Comparison of ENCODE assay signal across 20 cellular contexts in the genomic region with DNA sequence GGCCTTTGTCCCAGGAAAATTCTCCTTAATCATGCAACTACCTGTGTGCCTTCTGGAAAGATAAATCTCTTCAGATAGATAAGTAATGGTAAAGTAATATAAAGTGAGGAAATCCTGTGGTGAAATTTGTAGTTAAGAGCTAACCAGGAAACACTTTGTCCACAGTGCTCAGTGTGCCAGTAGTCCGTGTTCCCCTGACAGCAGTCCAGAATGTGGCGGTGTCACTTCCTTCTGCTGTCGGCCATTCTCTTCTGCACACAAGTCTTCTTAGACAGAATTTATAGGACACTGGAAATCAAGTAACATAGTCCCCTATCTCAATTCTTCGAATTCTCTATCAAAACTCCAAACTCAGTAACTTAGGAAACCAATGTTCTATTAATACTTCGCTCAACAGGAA. TPM values are rescaled to one million over a fixed set of nuclear protein-coding genes. Genes with fewer than 3 reads are reported as not detected.
DNase-seq lines count a peak whose midpoint lies in the region; ATAC-seq and TF ChIP-seq lines count a peak whose summit lies in the region.
"Had no signal": no experiment of that assay in that cellular context is flagged by ENCODE, and none has a peak within 500 bp of the region (broad histone marks: within the 10 kb centered on the region; RNA-seq: fewer than 3 reads in every experiment).

No MANE protein-coding gene starts in this region.

- peak overlapping the region; percentile 5 to 79 (median 71) for H3K27ac ChIP-seq in body of pancreas
- H3K27ac ChIP-seq in lung (ENCODE audit: low read depth in 1 of 2, low read length in 1 of 2): peak overlapping the region in 1 of 2 donors; percentile 83
- no peak overlapping the region for H3K27ac ChIP-seq in testis
- peak overlapping the region in 1 of 59 donors; percentile 36 for H3K27ac ChIP-seq in dorsolateral prefrontal cortex
- H3K27ac ChIP-seq: 22Rv1, BLaER1, HL-60 had no signal

- TF ChIP-seq CTCF in body of pancreas (IDR thresholded peaks at IDR 0.05) (no peak), lung (IDR thresholded peaks at IDR 0.05; ENCODE audit: control extremely low read depth, extremely low read depth) (no peak), testis (IDR thresholded peaks at IDR 0.05) (no peak), dorsolateral prefrontal cortex (IDR thresholded peaks at IDR 0.05 in 54 of 56, conservative IDR thresholded peaks at IDR 0.05 in 2 of 56; ENCODE audit: low read depth in 1 of 56, partially characterized antibody in 56 of 56) (no peak)

- TF ChIP-seq POLR2A in body of pancreas (IDR thresholded peaks at IDR 0.05) (peak in 2 of 3 donors; percentile 19 to 23), testis (IDR thresholded peaks at IDR 0.05) (no peak)

- H3K4me3 ChIP-seq in body of pancreas (no peak overlapping the region), lung (no peak overlapping the region), testis (no peak overlapping the region), dorsolateral prefrontal cortex (peak overlapping the region in 3 of 59 donors; percentile 4 to 30 (median 8))
- H3K4me3 ChIP-seq: BLaER1, K562 had no signal

- H3K4me1 ChIP-seq in body of pancreas (peaks cover 56% of the 10 kb centered on the region), lung (ENCODE audit: control insufficient read depth in 2 of 2, insufficient read depth in 2 of 2, low read length in 2 of 2) (peaks cover 0 to 3% of the 10 kb centered on the region in 2 donors), testis (no peaks in the 10 kb centered on the region)
- H3K4me1 ChIP-seq: BLaER1 had no signal

- DNase-seq in NCI-H1092 treated with DMSO at 0.1 percent for 48 hours (lab: John Stamatoyannopoulos, UW) (peak; percentile 22), NCI-H1092 (lab: John Stamatoyannopoulos, UW) (no peak), body of pancreas (peak; percentile 55 to 76 (median 68)), lung (ENCODE audit: low spot score) (no peak), testis (peak; percentile 16), T1000 (lab: John Stamatoyannopoulos, UW) (no peak), dorsolateral prefrontal cortex (no peak)
- DNase-seq in NK-92 treated with Interleukin-12 subunit alpha and Interleukin-12 subunit beta, amount 100 ng/mL, for 24 hours (lab: John Stamatoyannopoulos, UW): no peak
- DNase-seq: activated CD8-positive, alpha-beta memory T cell treated with anti-CD3 and anti-CD28 coated beads, Interleukin-2, amount 50 U/mL, for 48 hours; activated naive CD4-positive, alpha-beta T cell; aorta; erythroblast; NCI-H2171 treated with DMSO at 0.1 percent for 48 hours had no signal

- H3K9me3 ChIP-seq in body of pancreas: no peaks in the 10 kb centered on the region
- H3K9me3 ChIP-seq in lung (ENCODE audit: control insufficient read depth in 2 of 2, insufficient read depth in 1 of 2, low read length in 1 of 2): no peaks in the 10 kb centered on the region
- no peaks in the 10 kb centered on the region for H3K9me3 ChIP-seq in testis
- H3K9me3 ChIP-seq: BLaER1 had no signal

- H3K27me3 ChIP-seq in body of pancreas (no peaks in the 10 kb centered on the region), lung (ENCODE audit: control insufficient read depth, insufficient read depth) (no peaks in the 10 kb centered on the region), testis (no peaks in the 10 kb centered on the region), dorsolateral prefrontal cortex (peaks cover 0 to 3% (median 0%) of the 10 kb centered on the region in 45 donors)
- H3K27me3 ChIP-seq: BLaER1 had no signal

- peak; percentile 90 for ATAC-seq in body of pancreas
- ATAC-seq in lung (ENCODE audit: insufficient read depth, low FRiP score): peak; percentile 41
- ATAC-seq: K562; stimulated activated effector memory CD8-positive, alpha-beta T cell treated with anti-CD3 and anti-CD28 coated beads, Interleukin-12 subunit alpha, Interleukin-12 subunit beta, amount 100 ng/mL, for 72 hours had no signal

- H3K36me3 ChIP-seq in body of pancreas (replicated peaks in 1 of 2; ENCODE audit: insufficient read depth in 1 of 2, low read depth in 2 of 2) (no peaks in the 10 kb centered on the region), lung (ENCODE audit: control insufficient read depth in 2 of 2, insufficient read depth in 2 of 2, low read length in 2 of 2) (no peaks in the 10 kb centered on the region), testis (ENCODE audit: low read depth, missing control alignments) (no peaks in the 10 kb centered on the region)
- H3K36me3 ChIP-seq: BLaER1 had no signal

- intact Hi-C loops in body of pancreas (cut with DNase I) (no loop called here), testis (cut with DNase I; ENCODE audit: low total_unique reads) (no loop called here), dorsolateral prefrontal cortex (cut with DNase I) (no loop called here)

- WGBS in body of pancreas, 2 donors: 29 to 35% methylated on average over 5 of the region's 5 CpGs
- 32 to 39% methylated on average over 5 of the region's 5 CpGs for WGBS in lung, 2 donors
- 50 to 61% methylated on average over 5 of the region's 5 CpGs for whole genome bisulfite sequencing in testis, 2 donors

RNA-seq across cellular contexts. Expression of gene CXXC4, which starts 5.8 kb away (rescaled TPM):
- total RNA-seq in body of pancreas: 1 to 10 TPM; 3.6 to 3.9 TPM
- total RNA-seq in lung: 1 to 10 TPM; 2.1 to 6.7 TPM
- under 1 TPM; 0.39 to 0.45 TPM for polyA plus RNA-seq in lung
- total RNA-seq in testis: 10 to 100 TPM in 1 of 2 donors, 1 to 10 TPM in 1; 8.6 to 10.2 TPM
- 3.7 TPM for polyA plus RNA-seq in testis (ENCODE audit: insufficient read depth, low read depth, low replicate concordance)
- 10 to 100 TPM in 115 of 120 experiments, 1 to 10 TPM in 5; 6.4 to 30.6 (median 15.1) TPM for total RNA-seq in dorsolateral prefrontal cortex
- total RNA-seq: K562; osteoblast; T-helper 2 cell treated with Interferon-gamma antibody and Interleukin-4, amounts not matched to agents 100 ng/mL and 5 ng/mL, for 36 hours had no signal
- polyA plus RNA-seq: K562 had no signal

Comparison
In these comparisons a context has a peak if more than half of its experiments do, and no peak if none do; other contexts are left out.
1. DNase-seq: peak in NCI-H1092 treated with DMSO at 0.1 percent for 48 hours (single experiment), body of pancreas (4 of 4) and testis (single experiment); none in NCI-H1092 (single experiment), lung (single experiment), T1000 (single experiment), NK-92 treated with Interleukin-12 subunit alpha and Interleukin-12 subunit beta, amount 100 ng/mL, for 24 hours (single experiment) and dorsolateral prefrontal cortex (0 of 10).
2. H3K27ac ChIP-seq: peak in body of pancreas (4 of 4); none in testis (0 of 2).